30 cellular contexts compared by ENCODE assay signal in genomic region chr7:24138366-24138765, GRCh38.
"Had no signal": no experiment of that assay in that cellular context is flagged by ENCODE, and none has a peak within 500 bp of the region (broad histone marks: within the 10 kb centered on the region; RNA-seq: fewer than 3 reads in every experiment).

No MANE protein-coding gene starts in this region.

- H3K27ac ChIP-seq: body of pancreas, coronary artery, dorsolateral prefrontal cortex, gastrocnemius medialis, hepatocyte, ovary, prostate gland, sigmoid colon, stomach, thyroid gland, upper lobe of left lung, vagina had no signal

- ATAC-seq: activated CD4-positive, alpha-beta T cell treated with anti-CD3 and anti-CD28 coated beads for 36 hours; activated CD8-positive, alpha-beta memory T cell treated with anti-CD3 and anti-CD28 coated beads, Interleukin-2, amount 10 ng/mL, durations not matched to agents 7 days and 5 days; activated CD8-positive, alpha-beta T cell treated with anti-CD3 and anti-CD28 coated beads, Interleukin-2, amount 10 ng/mL, durations not matched to agents 7 days and 5 days; activated naive CD4-positive, alpha-beta T cell treated with anti-CD3 and anti-CD28 coated beads, Interleukin-2, amount 50 U/mL, for 72 hours; body of pancreas; gastrocnemius medialis; left ventricle myocardium superior; naive thymus-derived CD4-positive, alpha-beta T cell; stimulated activated naive B cell treated with anti-CD40 and anti-IgM and Interleukin-4, amounts not matched to agents 10 μg/mL and 1 μg/mL and 100 μg/mL, for 72 hours had no signal

- DNase-seq: activated CD4-positive, alpha-beta T cell treated with anti-CD3 and anti-CD28 coated beads for 36 hours; activated CD4-positive, CD25-positive, alpha-beta regulatory T cell; activated CD8-positive, alpha-beta memory T cell treated with anti-CD3 and anti-CD28 coated beads, Interleukin-2, amount 10 ng/mL, durations not matched to agents 7 days and 5 days; activated CD8-positive, alpha-beta T cell treated with anti-CD3 and anti-CD28 coated beads, Interleukin-2, amount 10 ng/mL, durations not matched to agents 7 days and 5 days; activated naive CD4-positive, alpha-beta T cell; activated T-cell treated with anti-CD3 and anti-CD28 coated beads, Interleukin-2, amount 50 U/mL, for 48 hours; anterior cingulate cortex; body of pancreas; dorsolateral prefrontal cortex; effector memory CD4-positive, alpha-beta T cell; gastrocnemius medialis; glutamatergic neuron; islet precursor cell; left ventricle myocardium superior; naive thymus-derived CD4-positive, alpha-beta T cell; ovary; retina; sigmoid colon; stimulated activated CD4-positive, alpha-beta T cell treated with anti-CD3 and anti-CD28 coated beads, Interleukin-15, amount 100 ng/mL, for 24 hours; stimulated activated CD4-positive, alpha-beta T cell treated with anti-CD3 and anti-CD28 coated beads, Interleukin-2, amount 100 ng/mL, for 24 hours; stimulated activated naive B cell treated with anti-CD40 and anti-IgM and Interleukin-4, amounts not matched to agents 10 μg/mL and 1 μg/mL and 100 μg/mL, for 72 hours; stomach; T-helper 2 cell; thyroid gland; upper lobe of left lung had no signal
